ENCODE assay signal across 8 cellular contexts in genomic region chr4:152935138-152935537, GRCh38. TPM values are rescaled to one million over a fixed set of nuclear protein-coding genes. Genes with fewer than 3 reads are reported as not detected.
A peak's percentile ranks its signal among the peaks of the same experiment; 100 is the strongest.
DNase-seq lines count a peak whose midpoint lies in the region; ATAC-seq, FAIRE-seq and TF ChIP-seq lines count a peak whose summit lies in the region.
"Had no signal": no experiment of that assay in that cellular context is flagged by ENCODE, and none has a peak within 500 bp of the region (broad histone marks: within the 10 kb centered on the region; RNA-seq: fewer than 3 reads in every experiment).

No MANE protein-coding gene starts in this region.

- H3K27me3 ChIP-seq in OCI-LY3 (ENCODE audit: low read depth, low read length) = peaks cover 48% of the 10 kb centered on the region
- H3K27me3 ChIP-seq in osteoblast (ENCODE audit: insufficient read depth, low read length) = peaks cover 64% of the 10 kb centered on the region

- TF ChIP-seq CTCF in OCI-LY3 (IDR thresholded peaks at IDR 0.05; ENCODE audit: low read depth, low read length) (peak; percentile 70), osteoblast (IDR thresholded peaks at IDR 0.05; ENCODE audit: extremely low read depth, low read depth, low read length) (no peak)

- H3K79me2 ChIP-seq in OCI-LY3 (ENCODE audit: low read length) (no peaks in the 10 kb centered on the region), osteoblast (ENCODE audit: insufficient read depth, low read length) (no peaks in the 10 kb centered on the region)

- H3K36me3 Mint-ChIP-seq in effector memory CD8-positive, alpha-beta T cell (ENCODE audit: insufficient read depth) = no peaks in the 10 kb centered on the region

- no peaks in the 10 kb centered on the region for H3K9me3 ChIP-seq in OCI-LY3 (ENCODE audit: insufficient read depth, low read length)
- no peaks in the 10 kb centered on the region for H3K9me3 ChIP-seq in osteoblast (ENCODE audit: low read depth, low read length)
- H3K9me3 ChIP-seq: thoracic aorta had no signal

- H4K20me1 ChIP-seq in OCI-LY3 (ENCODE audit: insufficient read depth, low read length) = 0 out of 2 replicates have a peak, but pooled peaks cover 5% of the 10 kb centered on the region
- no peaks in the 10 kb centered on the region for H4K20me1 ChIP-seq in osteoblast (ENCODE audit: insufficient read depth, low read length)

- H3K4me3 ChIP-seq in OCI-LY3 (ENCODE audit: low read length) (peak overlapping the region; percentile 80), osteoblast (ENCODE audit: insufficient read depth, low read length) (no peak overlapping the region)

- no peaks in the 10 kb centered on the region for H3K36me3 ChIP-seq in OCI-LY3 (replicated peaks; ENCODE audit: low read depth, low read length)
- no peaks in the 10 kb centered on the region for H3K36me3 ChIP-seq in osteoblast (ENCODE audit: insufficient read depth, low read length)
- H3K36me3 ChIP-seq: thoracic aorta had no signal

- no peak for ATAC-seq in effector memory CD8-positive, alpha-beta T cell (replicated peaks)

- H3K27ac Mint-ChIP-seq in effector memory CD8-positive, alpha-beta T cell = no peak overlapping the region

- H3K27me3 Mint-ChIP-seq in effector memory CD8-positive, alpha-beta T cell = peaks cover 53 to 59% of the 10 kb centered on the region in 2 donors

- H3K27ac ChIP-seq in OCI-LY3 (ENCODE audit: low read length) (no peak overlapping the region), osteoblast (ENCODE audit: low read depth, low read length) (no peak overlapping the region)
- H3K27ac ChIP-seq: thoracic aorta had no signal

- H3K9ac ChIP-seq in OCI-LY3 (ENCODE audit: low read length) = no peak overlapping the region

- TF ChIP-seq POLR2A in GM12892 (IDR thresholded peaks at IDR 0.05; ENCODE audit: low read depth, low read length) = no peak

- FAIRE-seq in GM12892 (lab: Jason Lieb, UNC) = no peak

- H3K4me2 ChIP-seq in OCI-LY3 (ENCODE audit: low read length) (peak overlapping the region; percentile 96), osteoblast (ENCODE audit: insufficient read depth, low read length) (no peak overlapping the region)

- H2AFZ ChIP-seq in OCI-LY3 (ENCODE audit: low read depth, low read length) = no peak overlapping the region
- no peak overlapping the region for H2AFZ ChIP-seq in osteoblast (ENCODE audit: low read length)

- peak; percentile 22 for DNase-seq in GM12892 (ENCODE audit: insufficient read length)
- DNase-seq in effector memory CD8-positive, alpha-beta T cell = no peak
- DNase-seq in osteoblast (ENCODE audit: insufficient read length, low spot score, missing footprints) = peak; percentile 82
- DNase-seq in cerebellar cortex (ENCODE audit: low spot score) = no peak
- DNase-seq in NOMO-1 (lab: John Stamatoyannopoulos, UW; ENCODE audit: unreplicated experiment in 2 of 2) = no peak
- DNase-seq in NCI-H82 treated with DMSO at 0.1 percent for 48 hours (lab: John Stamatoyannopoulos, UW; ENCODE audit: unreplicated experiment) = no peak

- H3K4me1 ChIP-seq in OCI-LY3 (ENCODE audit: low read length) (peaks cover 12% of the 10 kb centered on the region), osteoblast (ENCODE audit: insufficient read depth, low read length) (no peaks in the 10 kb centered on the region)

- H3K4me3 Mint-ChIP-seq in effector memory CD8-positive, alpha-beta T cell = peak overlapping the region; percentile 35 to 71

- H3K9me3 Mint-ChIP-seq in effector memory CD8-positive, alpha-beta T cell = no peaks in the 10 kb centered on the region

- peaks cover 14 to 18% of the 10 kb centered on the region in 2 donors for H3K4me1 Mint-ChIP-seq in effector memory CD8-positive, alpha-beta T cell (ENCODE audit: low read depth in 2 of 2)

RNA-seq across cellular contexts. Expression of gene FHDC1, which starts 1.0 kb away (rescaled TPM):
- 0.06 TPM for polyA plus RNA-seq in GM12892 (2012; ENCODE audit: missing spikeins)
- 0.29 and 0.36 TPM in 2 replicates for total RNA-seq in osteoblast

Comparison
In these comparisons a context has a peak if more than half of its experiments do, and no peak if none do; other contexts are left out.
1. DNase-seq: peak in GM12892 (single experiment) and osteoblast (single experiment); none in effector memory CD8-positive, alpha-beta T cell (0 of 3), cerebellar cortex (single experiment), NOMO-1 (0 of 2) and NCI-H82 treated with DMSO at 0.1 percent for 48 hours (single experiment).